ENCODE assay signal across 8 cellular contexts in genomic region chr16:3690991-3691720, GRCh38. TPM values are rescaled to one million over a fixed set of nuclear protein-coding genes. Genes with fewer than 3 reads are reported as not detected.
A peak's percentile ranks its signal among the peaks of the same experiment; 100 is the strongest.
DNase-seq lines count a peak whose midpoint lies in the region; ATAC-seq and TF ChIP-seq lines count a peak whose summit lies in the region.

No MANE protein-coding gene starts in this region.

- 0 out of 2 replicates have a peak, but pooled peaks cover 8% of the 10 kb centered on the region for H3F3A ChIP-seq in GM23248 (ENCODE audit: insufficient read depth)

- H3K4me3 Mint-ChIP-seq in stimulated activated memory B cell treated with anti-CD40 and anti-IgM and Interleukin-4, amounts not matched to agents 10 μg/mL and 1 μg/mL and 100 μg/mL, for 72 hours = no peak overlapping the region

- H3K27ac ChIP-seq in GM23248 (peak overlapping the region; percentile 70), right atrium auricular region (peak overlapping the region; percentile 47 to 49)

- H3K9ac ChIP-seq in GM23248 (peak overlapping the region; percentile 80), adipocyte (ENCODE audit: low read length) (peak overlapping the region; percentile 85)

- H3K27me3 ChIP-seq in GM23248 (replicated peaks; ENCODE audit: insufficient read depth) (no peaks in the 10 kb centered on the region), adipocyte (replicated peaks; ENCODE audit: control insufficient read depth, insufficient read depth, low read length) (no peaks in the 10 kb centered on the region), right atrium auricular region (no peaks in the 10 kb centered on the region)

- in situ Hi-C loops in GM23248 (cut with MboI) (no loop called here), GM13977 (cut with MboI; ENCODE audit: low pct_unique_long_range_greater_than_20kb, low sequenced_read_pairs, unreplicated experiment) (loop anchor here (25.0 kb wide), 1 partner anchor 196 kb away; the partner anchor contains the start of gene CREBBP)

- H3K4me2 ChIP-seq in GM23248 (ENCODE audit: unreplicated experiment) = peak overlapping the region; percentile 99

- H3K27me3 Mint-ChIP-seq in stimulated activated memory B cell treated with anti-CD40 and anti-IgM and Interleukin-4, amounts not matched to agents 10 μg/mL and 1 μg/mL and 100 μg/mL, for 72 hours = no peaks in the 10 kb centered on the region

- H3K9me2 ChIP-seq in GM23248 (ENCODE audit: insufficient read depth) = no peaks in the 10 kb centered on the region

- TF ChIP-seq CTCF in right atrium auricular region (IDR thresholded peaks at IDR 0.05) (no peak), GM13977 (IDR thresholded peaks at IDR 0.05; ENCODE audit: extremely low read depth, insufficient read depth, missing control alignments) (no peak)

- no peaks in the 10 kb centered on the region for H3K9me3 Mint-ChIP-seq in stimulated activated memory B cell treated with anti-CD40 and anti-IgM and Interleukin-4, amounts not matched to agents 10 μg/mL and 1 μg/mL and 100 μg/mL, for 72 hours

- peak overlapping the region; percentile 30 for H3K27ac Mint-ChIP-seq in stimulated activated memory B cell treated with anti-CD40 and anti-IgM and Interleukin-4, amounts not matched to agents 10 μg/mL and 1 μg/mL and 100 μg/mL, for 72 hours

- no peaks in the 10 kb centered on the region for H4K20me1 ChIP-seq in GM23248 (ENCODE audit: insufficient read depth)

- H3K4me3 ChIP-seq in GM23248 (peak overlapping the region; percentile 68), adipocyte (ENCODE audit: low read length) (peak overlapping the region; percentile 80), right atrium auricular region (peak overlapping the region in 1 of 2 donors; percentile 41)

- peaks cover 14% of the 10 kb centered on the region for H3K4me1 ChIP-seq in GM23248 (ENCODE audit: insufficient read depth)
- H3K4me1 ChIP-seq in adipocyte (ENCODE audit: control insufficient read depth, insufficient read depth, low read length) = peaks cover 27% of the 10 kb centered on the region
- H3K4me1 ChIP-seq in right atrium auricular region = peaks cover 0 to 20% of the 10 kb centered on the region in 2 donors

- peaks cover 24% of the 10 kb centered on the region for H3K4me1 Mint-ChIP-seq in stimulated activated memory B cell treated with anti-CD40 and anti-IgM and Interleukin-4, amounts not matched to agents 10 μg/mL and 1 μg/mL and 100 μg/mL, for 72 hours

- H3K9me3 ChIP-seq in GM23248 (ENCODE audit: low read depth) = no peaks in the 10 kb centered on the region
- no peaks in the 10 kb centered on the region for H3K9me3 ChIP-seq in adipocyte (ENCODE audit: control insufficient read depth, low read length)
- H3K9me3 ChIP-seq in right atrium auricular region = no peaks in the 10 kb centered on the region

- peak overlapping the region; percentile 93 for H2AFZ ChIP-seq in GM23248

- peak; percentile 64 for DNase-seq in GM23248
- DNase-seq in adipocyte (ENCODE audit: low read depth) = no peak
- no peak for DNase-seq in right atrium auricular region (ENCODE audit: low spot score)
- DNase-seq in GM13977 (ENCODE audit: low spot score) = no peak
- DNase-seq in activated CD4-positive, CD25-positive, alpha-beta regulatory T cell treated with anti-CD3 and anti-CD28 coated beads, Interleukin-2, amount 50 U/mL, for 72 hours = no peak
- DNase-seq in activated naive CD4-positive, alpha-beta T cell treated with Interleukin-2 at 50 U/mL for 16 hours = no peak
- DNase-seq in kidney tubule cell (ENCODE audit: low spot score) = no peak

- H3K36me3 ChIP-seq in GM23248 (ENCODE audit: low read depth) = peaks cover 11% of the 10 kb centered on the region; the same call in 1 of the 2 replicates
- H3K36me3 ChIP-seq in adipocyte (ENCODE audit: control insufficient read depth, insufficient read depth, low read length, severe bottlenecking) = peaks cover 21% of the 10 kb centered on the region
- H3K36me3 ChIP-seq in right atrium auricular region = peaks cover 10% of the 10 kb centered on the region

- peaks cover 22% of the 10 kb centered on the region; the same call in 1 of the 2 replicates for H3K79me2 ChIP-seq in GM23248 (ENCODE audit: insufficient read depth)

- WGBS in GM23248 (ENCODE audit: low coverage in 1 of 2, low lambda C conversion rate in 2 of 2, missing lambda C conversion rate in 2 of 2), 2 experiments = 12 to 15% methylated on average over 19 of the region's 19 CpGs

- ATAC-seq in stimulated activated memory B cell treated with anti-CD40 and anti-IgM and Interleukin-4, amounts not matched to agents 10 μg/mL and 1 μg/mL and 100 μg/mL, for 72 hours = no peak

- peaks cover 34% of the 10 kb centered on the region for H3K36me3 Mint-ChIP-seq in stimulated activated memory B cell treated with anti-CD40 and anti-IgM and Interleukin-4, amounts not matched to agents 10 μg/mL and 1 μg/mL and 100 μg/mL, for 72 hours

RNA-seq across cellular contexts. Expression of gene TRAP1, which starts 26.2 kb away (rescaled TPM):
- 59.8 and 73.4 TPM in 2 replicates for total RNA-seq in GM23248 (2014; rRNA removed; shearing (Covaris generic))
- 56.6 and 57.4 TPM in 2 replicates for polyA plus RNA-seq in GM23248 (2016; fragmentation: Nextera tagmentation; extraction: Ambion mirVana)
- 10 to 100 TPM; 67.7 to 86.0 TPM for total RNA-seq in right atrium auricular region

RNA-seq across cellular contexts. Expression of gene DNASE1, which starts 36.7 kb away (rescaled TPM):
- total RNA-seq in GM23248 (2014; rRNA removed; shearing (Covaris generic)) = 4.3 and 6.7 TPM in 2 replicates
- polyA plus RNA-seq in GM23248 (2016; fragmentation: Nextera tagmentation; extraction: Ambion mirVana) = 3.4 and 4.2 TPM in 2 replicates
- 1 to 10 TPM; 2.7 to 6.7 TPM for total RNA-seq in right atrium auricular region
